1 cellular context compared by ENCODE assay signal in the genomic region with DNA sequence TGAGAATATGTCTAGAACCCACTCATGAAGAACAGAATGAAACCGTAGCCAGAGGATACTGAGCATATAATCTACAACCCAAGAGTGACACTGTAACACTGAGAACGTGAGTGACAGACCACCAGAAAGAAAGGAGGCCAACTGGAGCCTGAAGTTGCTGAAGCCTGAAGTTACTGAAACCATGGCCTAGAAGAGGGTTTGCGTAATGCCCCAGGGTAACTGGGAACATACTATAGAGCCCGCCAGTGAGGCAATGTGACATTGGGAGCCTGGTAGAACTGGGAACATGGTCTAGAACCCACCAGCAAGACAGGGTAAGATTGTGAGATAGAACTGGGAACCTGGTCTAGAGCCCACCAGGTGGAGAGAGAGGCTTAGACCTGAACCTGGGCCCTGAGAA.
TF ChIP-seq lines count a peak whose summit lies in the region.

No MANE protein-coding gene starts in this region.

TF ChIP-seq in HepG2, 621 proteins besides CTCF, POLR2A, EP300 and RAD21:
- TF ChIP-seq ZNF343 (CRISPR knock-in tag; IDR thresholded peaks at IDR 0.05) = no peak
- TF ChIP-seq ZNF20 (CRISPR knock-in tag; IDR thresholded peaks at IDR 0.05) = no peak
- no peak for TF ChIP-seq ZNF138 (CRISPR knock-in tag; IDR thresholded peaks at IDR 0.05; ENCODE audit: low read depth)
- no peak for TF ChIP-seq FOXA3 (CRISPR knock-in tag; IDR thresholded peaks at IDR 0.05)
- no peak for TF ChIP-seq ESRRA (CRISPR knock-in tag; IDR thresholded peaks at IDR 0.05; ENCODE audit: low read depth)
- TF ChIP-seq ZSCAN21 (CRISPR knock-in tag; IDR thresholded peaks at IDR 0.05; ENCODE audit: borderline replicate concordance) = 0 out of 2 replicates have a peak, but pooled peaks have one; percentile 22
- TF ChIP-seq PAF1 (CRISPR knock-in tag; IDR thresholded peaks at IDR 0.05) = peak; percentile 90; the same call in 1 of the 2 replicates
- no peak for TF ChIP-seq ZFP36L1 (CRISPR knock-in tag; IDR thresholded peaks at IDR 0.05)
- TF ChIP-seq POLR2G (IDR thresholded peaks at IDR 0.05; ENCODE audit: low read depth, low read length) = peak; percentile 47
- peak; percentile 50 for TF ChIP-seq CEBPB (IDR thresholded peaks at IDR 0.05; ENCODE audit: borderline replicate concordance, low read depth, low read length)
- TF ChIP-seq TGIF2 (CRISPR knock-in tag; IDR thresholded peaks at IDR 0.05) = no peak
- TF ChIP-seq CEBPG (CRISPR knock-in tag; IDR thresholded peaks at IDR 0.05) = no peak
- TF ChIP-seq SOX6 (IDR thresholded peaks at IDR 0.05) = no peak
- TF ChIP-seq SOX6 (CRISPR knock-in tag; IDR thresholded peaks at IDR 0.05) = no peak
